Comparison of ENCODE assay signal across 16 cellular contexts in the genomic region with DNA sequence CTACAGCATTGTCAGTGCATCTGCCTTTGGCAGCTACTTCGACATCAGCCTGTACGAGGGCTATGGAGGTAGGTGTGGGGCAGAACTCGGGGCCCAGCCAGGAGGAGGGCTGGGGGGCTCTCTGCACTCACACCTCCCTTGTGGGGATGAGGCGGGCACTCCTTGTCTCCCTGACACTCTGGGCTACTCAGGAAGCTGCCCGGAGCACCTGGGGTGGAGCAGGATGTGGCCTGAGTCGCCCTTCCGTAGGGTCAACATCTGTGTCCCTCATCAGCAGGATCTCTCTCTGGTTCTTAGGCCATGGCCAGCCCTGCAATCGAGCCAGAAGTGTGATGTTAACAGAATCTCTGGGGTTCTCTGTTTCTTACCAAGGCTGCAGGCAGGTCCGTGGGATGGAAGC. TPM values are rescaled to one million over a fixed set of nuclear protein-coding genes. Genes with fewer than 3 reads are reported as not detected.
DNase-seq lines count a peak whose midpoint lies in the region; ATAC-seq and TF ChIP-seq lines count a peak whose summit lies in the region.
"Had no signal": no experiment of that assay in that cellular context is flagged by ENCODE, and none has a peak within 500 bp of the region (broad histone marks: within the 10 kb centered on the region; RNA-seq: fewer than 3 reads in every experiment).

No MANE protein-coding gene starts in this region.

- ATAC-seq in esophagus mucosa (peak; percentile 21), left ventricle myocardium superior (peak; percentile 81), sciatic nerve (peak; percentile 32), GM21737 (IDR thresholded peaks at IDR 0.05; ENCODE audit: unreplicated experiment) (no peak), GM18505 (IDR thresholded peaks at IDR 0.05; ENCODE audit: unreplicated experiment) (no peak)
- ATAC-seq: A549, GM23338 had no signal

- no peaks in the 10 kb centered on the region for H4K20me1 ChIP-seq in BLaER1 treated with 17β-estradiol and CSF1 and Interleukin-3, amounts not matched to agents 10 nM and 100 nM

- H3K27ac ChIP-seq in BLaER1 treated with 17β-estradiol and CSF1 and Interleukin-3, amounts not matched to agents 10 nM and 100 nM = no peak overlapping the region
- H3K27ac ChIP-seq: A549 had no signal

- H3K4me2 ChIP-seq in BLaER1 treated with 17β-estradiol and CSF1 and Interleukin-3, amounts not matched to agents 10 nM and 100 nM = peak overlapping the region; percentile 4 to 48 (median 32); a peak in 17 of 22 replicates
- H3K4me2 ChIP-seq: A549, GM23338 had no signal

- H3K9ac ChIP-seq in BLaER1 treated with 17β-estradiol and CSF1 and Interleukin-3, amounts not matched to agents 10 nM and 100 nM = no peak overlapping the region

- peaks cover 12 to 28% (median 18%) of the 10 kb centered on the region in 10 experiments; a peak in 19 of 20 replicates for H3K4me1 ChIP-seq in BLaER1 treated with 17β-estradiol and CSF1 and Interleukin-3, amounts not matched to agents 10 nM and 100 nM
- H3K4me1 ChIP-seq: A549, BE2C had no signal

- no peaks in the 10 kb centered on the region for H3K27me3 ChIP-seq in BLaER1 treated with 17β-estradiol and CSF1 and Interleukin-3, amounts not matched to agents 10 nM and 100 nM
- H3K27me3 ChIP-seq: BE2C had no signal

- H3K4me3 ChIP-seq in BLaER1 treated with 17β-estradiol and CSF1 and Interleukin-3, amounts not matched to agents 10 nM and 100 nM = no peak overlapping the region
- H3K4me3 ChIP-seq: A549, GM23338 had no signal

- intact Hi-C loops in left ventricle myocardium superior (cut with micrococcal nuclease) (no loop called here), sciatic nerve (cut with DNase I) (no loop called here), posterior vena cava (cut with DNase I) (no loop called here)

- DNase-seq in left ventricle myocardium superior (peak; percentile 48), sciatic nerve (ENCODE audit: low spot score) (no peak), posterior vena cava (ENCODE audit: low spot score) (no peak), NCI-H226 (no peak)
- DNase-seq: BE2C; CD8-positive, alpha-beta memory T cell; DMS53; GF-D8; H7; IMR-90 had no signal

- no peaks in the 10 kb centered on the region for H3K36me3 ChIP-seq in BLaER1 treated with 17β-estradiol and CSF1 and Interleukin-3, amounts not matched to agents 10 nM and 100 nM
- H3K36me3 ChIP-seq: BE2C had no signal

- TF ChIP-seq POLR2A in GM18505 (IDR thresholded peaks at IDR 0.05; ENCODE audit: borderline replicate concordance, extremely low read depth, insufficient read depth, insufficient read length) = no peak

- H3K9me3 ChIP-seq in BLaER1 treated with 17β-estradiol and CSF1 and Interleukin-3, amounts not matched to agents 10 nM and 100 nM (replicated peaks in 1 of 11) = no peaks in the 10 kb centered on the region
- H3K9me3 ChIP-seq: A549, BE2C had no signal

RNA-seq across cellular contexts. Expression of a gene that starts 40.2 kb away (rescaled TPM):
- total RNA-seq in esophagus mucosa (not detected), left ventricle myocardium superior (0.07 TPM), sciatic nerve (0.53 TPM), posterior vena cava (under 1 TPM; 0.23 to 0.24 TPM)

Comparison
In these comparisons a context has a peak if more than half of its experiments do, and no peak if none do; other contexts are left out.
1. ATAC-seq: peak in esophagus mucosa (single experiment), left ventricle myocardium superior (single experiment) and sciatic nerve (single experiment); none in GM21737 (single experiment) and GM18505 (single experiment).